ENCODE assay signal across 28 cellular contexts in the genomic region with DNA sequence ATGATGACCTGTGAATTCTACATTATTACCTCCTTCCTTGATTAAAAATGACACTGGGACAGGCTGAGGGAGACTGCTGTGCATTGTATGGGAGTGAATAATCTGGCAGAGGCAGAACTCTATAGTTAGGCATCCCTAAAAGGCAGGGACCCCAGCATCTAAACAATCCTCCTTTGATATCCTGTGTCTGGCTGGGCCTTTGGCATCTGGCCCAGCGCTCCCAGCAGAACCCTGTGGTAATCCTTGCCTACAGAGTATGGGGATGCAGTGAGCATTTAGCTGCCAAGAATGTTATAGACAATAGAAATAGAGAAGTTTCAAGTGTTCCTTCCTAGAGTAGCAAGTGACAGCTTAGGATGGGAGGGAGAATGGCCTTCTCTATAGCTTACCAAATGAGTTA. TPM values are rescaled to one million over a fixed set of nuclear protein-coding genes. Genes with fewer than 3 reads are reported as not detected.
"Had no signal": no experiment of that assay in that cellular context is flagged by ENCODE, and none has a peak within 500 bp of the region (broad histone marks: within the 10 kb centered on the region; RNA-seq: fewer than 3 reads in every experiment).

No MANE protein-coding gene starts in this region.

- DNase-seq: activated CD4-positive, alpha-beta T cell treated with anti-CD3 and anti-CD28 coated beads for 36 hours; activated CD4-positive, alpha-beta T cell treated with anti-CD3 and anti-CD28 coated beads, Interleukin-2, amount 50 U/mL, for 4 hours; activated CD4-positive, CD25-positive, alpha-beta regulatory T cell; activated effector memory CD4-positive, alpha-beta T cell treated with Interleukin-2 at 50 U/mL for 16 hours; activated naive CD4-positive, alpha-beta T cell treated with Interleukin-2 at 50 U/mL for 16 hours; activated T-cell treated with anti-CD3 and anti-CD28 coated beads for 4 hours; endodermal cell; gastrocnemius medialis; islet precursor cell; left cardiac atrium; mammary epithelial cell; naive B cell; pancreas; psoas muscle; stimulated activated CD4-positive, alpha-beta T cell treated with anti-CD3 and anti-CD28 coated beads, Interleukin-1b, Interleukin-23, amount 100 ng/mL, for 48 hours; stimulated activated CD4-positive, alpha-beta T cell treated with anti-CD3 and anti-CD28 coated beads, Interleukin-4, amount 100 ng/mL, for 4 hours; stimulated activated naive B cell treated with anti-CD40 and anti-IgM and Interleukin-4, amounts not matched to agents 10 μg/mL and 1 μg/mL and 100 μg/mL, for 72 hours; stomach; thyroid gland; upper lobe of left lung had no signal

- H3K36me3 Mint-ChIP-seq: activated naive CD8-positive, alpha-beta T cell; brain; naive B cell; stimulated activated naive B cell treated with anti-CD40 and anti-IgM and Interleukin-4, amounts not matched to agents 10 μg/mL and 1 μg/mL and 100 μg/mL, for 72 hours had no signal

- H3K4me1 ChIP-seq: pancreas, psoas muscle, stomach, thyroid gland, upper lobe of left lung had no signal

- H3K27me3 Mint-ChIP-seq: activated naive CD8-positive, alpha-beta T cell; brain had no signal

- H2AFZ ChIP-seq: hepatocyte had no signal

- H3K4me3 Mint-ChIP-seq: activated CD4-positive, alpha-beta T cell treated with anti-CD3 and anti-CD28 coated beads for 36 hours; activated naive CD8-positive, alpha-beta T cell; brain; endodermal cell; naive B cell; stimulated activated naive B cell treated with anti-CD40 and anti-IgM and Interleukin-4, amounts not matched to agents 10 μg/mL and 1 μg/mL and 100 μg/mL, for 72 hours had no signal

- H3K27me3 ChIP-seq: gastrocnemius medialis, hepatocyte, pancreas, stomach, thyroid gland, upper lobe of left lung had no signal

- H3K4me2 ChIP-seq: hepatocyte, smooth muscle cell had no signal

- H3K79me2 ChIP-seq: hepatocyte had no signal

- H3K27ac ChIP-seq: gastrocnemius medialis, hepatocyte, pancreas, psoas muscle, stomach, thyroid gland, upper lobe of left lung had no signal

- H3K27ac Mint-ChIP-seq: activated CD4-positive, alpha-beta T cell treated with anti-CD3 and anti-CD28 coated beads for 36 hours; activated naive CD8-positive, alpha-beta T cell; endodermal cell; stimulated activated naive B cell treated with anti-CD40 and anti-IgM and Interleukin-4, amounts not matched to agents 10 μg/mL and 1 μg/mL and 100 μg/mL, for 72 hours had no signal

- H3K9me3 ChIP-seq: gastrocnemius medialis, pancreas, psoas muscle, thyroid gland, upper lobe of left lung had no signal

- ATAC-seq: activated CD4-positive, alpha-beta T cell treated with anti-CD3 and anti-CD28 coated beads for 36 hours; esophagus mucosa; gastrocnemius medialis; left cardiac atrium; pancreas; psoas muscle; stimulated activated naive B cell treated with anti-CD40 and anti-IgM and Interleukin-4, amounts not matched to agents 10 μg/mL and 1 μg/mL and 100 μg/mL, for 72 hours had no signal

- H3K4me1 Mint-ChIP-seq: activated CD4-positive, alpha-beta T cell treated with anti-CD3 and anti-CD28 coated beads for 36 hours; endodermal cell; naive B cell; stimulated activated naive B cell treated with anti-CD40 and anti-IgM and Interleukin-4, amounts not matched to agents 10 μg/mL and 1 μg/mL and 100 μg/mL, for 72 hours had no signal

- H3K36me3 ChIP-seq: gastrocnemius medialis, pancreas, stomach, thyroid gland, upper lobe of left lung had no signal

- H3K4me3 ChIP-seq: gastrocnemius medialis, hepatocyte, pancreas, psoas muscle, smooth muscle cell, stomach, thyroid gland, upper lobe of left lung had no signal

- H3K9me3 Mint-ChIP-seq: naive B cell; stimulated activated naive B cell treated with anti-CD40 and anti-IgM and Interleukin-4, amounts not matched to agents 10 μg/mL and 1 μg/mL and 100 μg/mL, for 72 hours had no signal

RNA-seq across cellular contexts. Expression of a gene that starts 38.5 kb away (rescaled TPM):
- total RNA-seq: chondrocyte; esophagus mucosa; gastrocnemius medialis; left cardiac atrium; liver; mammary epithelial cell; psoas muscle; smooth muscle cell; T-helper 1 cell treated with Interleukin-12 subunit alpha and Interleukin-12 subunit beta and Interleukin-4 antibody, amounts not matched to agents 30 ng/mL and 1 ng/mL, for 36 hours had no signal
